In the genomic region with DNA sequence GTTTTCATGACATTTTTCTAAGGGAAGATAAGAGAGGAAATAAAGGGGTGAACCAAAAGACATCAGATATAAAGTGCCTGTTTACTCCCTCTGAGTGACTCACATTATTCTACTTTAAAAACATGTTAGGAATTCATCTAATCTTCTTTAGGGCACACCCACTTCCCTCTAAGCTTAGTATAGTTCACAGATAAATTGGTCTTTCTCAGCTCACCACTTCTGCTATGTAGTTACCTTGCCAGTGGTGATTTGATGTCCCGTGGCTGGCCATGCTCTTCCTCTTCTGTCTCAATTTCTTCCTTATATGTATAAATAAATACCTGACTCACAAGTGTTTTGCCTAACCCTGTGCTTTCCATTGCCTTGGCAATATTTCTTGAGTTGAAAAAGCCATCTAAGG, we compare ENCODE assay signal across 10 cellular contexts.
DNase-seq lines count a peak whose midpoint lies in the region; ATAC-seq, FAIRE-seq and TF ChIP-seq lines count a peak whose summit lies in the region.
"Had no signal": no experiment of that assay in that cellular context is flagged by ENCODE, and none has a peak within 500 bp of the region (broad histone marks: within the 10 kb centered on the region; RNA-seq: fewer than 3 reads in every experiment).

No MANE protein-coding gene starts in this region.

- TF ChIP-seq POLR2A in endothelial cell of umbilical vein (IDR thresholded peaks at IDR 0.05; ENCODE audit: low read depth, low read length), result peak; percentile 38

- peak overlapping the region; percentile 92 for H3K4me2 ChIP-seq in endothelial cell of umbilical vein (ENCODE audit: insufficient read depth, low read length)

- peaks cover 57% of the 10 kb centered on the region for H3K79me2 ChIP-seq in endothelial cell of umbilical vein (ENCODE audit: control insufficient read depth, insufficient read depth, low read length)

- no peak for TF ChIP-seq CTCF in Caco-2 (IDR thresholded peaks at IDR 0.05; ENCODE audit: insufficient read depth in 1 of 2, low read depth in 1 of 2, low read length in 1 of 2, severe bottlenecking in 1 of 2, unreplicated experiment in 1 of 2)
- TF ChIP-seq CTCF in endothelial cell of umbilical vein (IDR thresholded peaks at IDR 0.05; ENCODE audit: extremely low read depth in 1 of 2, insufficient read depth in 1 of 2, low read depth in 1 of 2, low read length in 2 of 2), result no peak
- no peak for TF ChIP-seq CTCF in mucosa of descending colon (IDR thresholded peaks at IDR 0.05)

- H3K4me3 Mint-ChIP-seq in Caco-2 (ENCODE audit: unreplicated experiment), result peak overlapping the region; percentile 17

- H3K4me1 Mint-ChIP-seq in Caco-2 (ENCODE audit: low read depth, unreplicated experiment), result peaks cover 43% of the 10 kb centered on the region

- no peaks in the 10 kb centered on the region for H4K20me1 ChIP-seq in endothelial cell of umbilical vein (replicated peaks; ENCODE audit: control insufficient read depth, extremely low read depth, insufficient read depth, low read length)

- peak overlapping the region; percentile 68 for H3K9ac ChIP-seq in endothelial cell of umbilical vein (replicated peaks; ENCODE audit: extremely low read depth, insufficient read depth, low read length)

- intact Hi-C loops in Caco-2 (cut with micrococcal nuclease; ENCODE audit: unreplicated experiment), result loop anchor here (1.0 to 5.0 kb wide), 3 partner anchors 8 to 76 kb away; no protein-coding TSS in a partner anchor
- intact Hi-C loops in endothelial cell of umbilical vein (cut with micrococcal nuclease), result loop anchor here (2.0 kb wide), 1 partner anchor 46 kb away; no protein-coding TSS in a partner anchor
- intact Hi-C loops in mucosa of descending colon (cut with DNase I, micrococcal nuclease), result no loop called here

- H3K27ac ChIP-seq in endothelial cell of umbilical vein (ENCODE audit: insufficient read depth, low read depth, low read length), result peak overlapping the region; percentile 69

- H3K36me3 ChIP-seq in Caco-2 (ENCODE audit: control insufficient read depth, insufficient read depth, low read length) (no peaks in the 10 kb centered on the region), endothelial cell of umbilical vein (ENCODE audit: control insufficient read depth in 2 of 2, extremely low read depth in 1 of 2, insufficient read depth in 2 of 2, low read length in 2 of 2) (peaks cover 0 to 5% of the 10 kb centered on the region in 2 experiments), mucosa of descending colon (ENCODE audit: low read depth) (no peaks in the 10 kb centered on the region)

- peaks cover 14% of the 10 kb centered on the region for H3K36me3 Mint-ChIP-seq in Caco-2 (ENCODE audit: insufficient read depth, unreplicated experiment)

- BruUV-seq in Caco-2 (replicated peaks; lab: Mats Ljungman, UMichigan), result no TSS peak
- no TSS peak for BruUV-seq in endothelial cell of umbilical vein (replicated peaks; lab: Mats Ljungman, UMichigan)

- H3K27me3 Mint-ChIP-seq in Caco-2 (ENCODE audit: insufficient read depth, unreplicated experiment), result no peaks in the 10 kb centered on the region

- CTCF ChIA-PET in Caco-2 (lab: Charles Lee), result no interaction called here
- CTCF ChIA-PET in endothelial cell of umbilical vein (lab: Charles Lee), result interaction anchor here (0.6 to 2.4 kb wide), 2 partner anchors 42 to 141 kb away, joined by 3 to 9 read pairs; no protein-coding TSS in a partner anchor

- H3K27me3 ChIP-seq in Caco-2 (replicated peaks; ENCODE audit: control insufficient read depth, insufficient read depth, low read length) (no peaks in the 10 kb centered on the region), endothelial cell of umbilical vein (ENCODE audit: control insufficient read depth in 2 of 2, insufficient read depth in 2 of 2, low read length in 2 of 2) (no peaks in the 10 kb centered on the region)

- no peaks in the 10 kb centered on the region for H3K9me3 ChIP-seq in Caco-2
- H3K9me3 ChIP-seq in endothelial cell of umbilical vein (replicated peaks; ENCODE audit: control insufficient read depth, insufficient read depth, low read length), result no peaks in the 10 kb centered on the region
- H3K9me3 ChIP-seq in mucosa of descending colon, result no peaks in the 10 kb centered on the region

- FAIRE-seq in endothelial cell of umbilical vein (lab: Jason Lieb, UNC), result peak; percentile 85

- H3K27ac Mint-ChIP-seq in Caco-2 (ENCODE audit: unreplicated experiment), result peak overlapping the region; percentile 89

- H3K4me1 ChIP-seq in Caco-2 (peaks cover 83% of the 10 kb centered on the region), endothelial cell of umbilical vein (ENCODE audit: control insufficient read depth, extremely low read depth, insufficient read depth, low read length) (peaks cover 85% of the 10 kb centered on the region), mucosa of descending colon (ENCODE audit: low read depth) (no peaks in the 10 kb centered on the region)

- H3K4me3 ChIP-seq in Caco-2 (ENCODE audit: low read depth, low read length), result no peak overlapping the region
- peak overlapping the region in 1 of 3 experiments; percentile 14 for H3K4me3 ChIP-seq in endothelial cell of umbilical vein (replicated peaks in 1 of 3; ENCODE audit: insufficient read depth in 1 of 3, low read depth in 1 of 3, low read length in 3 of 3)
- no peak overlapping the region for H3K4me3 ChIP-seq in mucosa of descending colon

- POLR2A ChIA-PET in Caco-2 (lab: Charles Lee), result no interaction called here
- POLR2A ChIA-PET in endothelial cell of umbilical vein (lab: Charles Lee), result interaction anchor here (1.0 kb wide), 2 partner anchors 93 to 95 kb away, joined by 3 to 4 read pairs; no protein-coding TSS in a partner anchor

- no peaks in the 10 kb centered on the region for H3K9me1 ChIP-seq in endothelial cell of umbilical vein (replicated peaks; ENCODE audit: control insufficient read depth, extremely low read depth, insufficient read depth, low read length)

- ATAC-seq in mucosa of descending colon, result peak; percentile 74
- ATAC-seq in HG03571 (IDR thresholded peaks at IDR 0.05; ENCODE audit: unreplicated experiment), result no peak
- no peak for ATAC-seq in HG02852 (IDR thresholded peaks at IDR 0.05; ENCODE audit: unreplicated experiment)

- peak in 1 of 2 experiments; percentile 41 for DNase-seq in Caco-2
- peak; percentile 71 for DNase-seq in NOMO-1 treated with dmso at 0.1 percent for 144 hours (lab: John Stamatoyannopoulos, UW; ENCODE audit: unreplicated experiment)
- DNase-seq in endothelial cell of umbilical vein (ENCODE audit: low read depth, low spot score), result peak; percentile 93
- no peak for DNase-seq in mucosa of descending colon
- no peak for DNase-seq in NCI-H2081 treated with DMSO at 0.1 percent for 48 hours (lab: John Stamatoyannopoulos, UW)
- no peak for DNase-seq in NCI-H748 treated with DMSO at 0.1 percent for 48 hours (lab: John Stamatoyannopoulos, UW)
- DNase-seq: activated T-cell treated with anti-CD3 and anti-CD28 coated beads for 4 hours, NCI-H446 had no signal

- peaks cover 4% of the 10 kb centered on the region for H3K9me3 Mint-ChIP-seq in Caco-2 (ENCODE audit: unreplicated experiment)

- dilution Hi-C loops in endothelial cell of umbilical vein (cut with MboI; ENCODE audit: extremely low pct_ligation_motif_present, low sequenced_read_pairs), result no loop called here

- no peak overlapping the region for H2AFZ ChIP-seq in endothelial cell of umbilical vein (ENCODE audit: low read depth, low read length)

TF ChIP-seq in endothelial cell of umbilical vein, 7 proteins besides CTCF, POLR2A, EP300 and RAD21:
- TF ChIP-seq GATA2 (IDR thresholded peaks at IDR 0.05; ENCODE audit: insufficient read depth, insufficient read length, low read depth, low read length) (peak; percentile 91), JUN (IDR thresholded peaks at IDR 0.05; ENCODE audit: borderline replicate concordance, insufficient read depth, insufficient read length, low read depth) (peak; percentile 74), EZH2 (IDR thresholded peaks at IDR 0.05; ENCODE audit: borderline replicate concordance, low read depth, low read length, severe bottlenecking) (no peak), MYC (IDR thresholded peaks at IDR 0.05; ENCODE audit: low read depth, low read length) (no peak), POLR2AphosphoS5 (IDR thresholded peaks at IDR 0.05; ENCODE audit: insufficient read depth, low read depth, low read length) (peak; percentile 80), FOS (IDR thresholded peaks at IDR 0.05; ENCODE audit: borderline replicate concordance, insufficient read depth, low read length) (peak; percentile 73)

Comparison
In these comparisons a context has a peak if more than half of its experiments do, and no peak if none do; other contexts are left out.
1. DNase-seq: peak in NOMO-1 treated with dmso at 0.1 percent for 144 hours (single experiment) and endothelial cell of umbilical vein (single experiment); none in mucosa of descending colon (0 of 3), NCI-H2081 treated with DMSO at 0.1 percent for 48 hours (single experiment) and NCI-H748 treated with DMSO at 0.1 percent for 48 hours (single experiment).
2. intact Hi-C loops: an anchor here in Caco-2 (1.0 to 5.0 kb wide) and endothelial cell of umbilical vein (2.0 kb wide); none called in mucosa of descending colon.